8 cellular contexts compared by ENCODE assay signal in the genomic region with DNA sequence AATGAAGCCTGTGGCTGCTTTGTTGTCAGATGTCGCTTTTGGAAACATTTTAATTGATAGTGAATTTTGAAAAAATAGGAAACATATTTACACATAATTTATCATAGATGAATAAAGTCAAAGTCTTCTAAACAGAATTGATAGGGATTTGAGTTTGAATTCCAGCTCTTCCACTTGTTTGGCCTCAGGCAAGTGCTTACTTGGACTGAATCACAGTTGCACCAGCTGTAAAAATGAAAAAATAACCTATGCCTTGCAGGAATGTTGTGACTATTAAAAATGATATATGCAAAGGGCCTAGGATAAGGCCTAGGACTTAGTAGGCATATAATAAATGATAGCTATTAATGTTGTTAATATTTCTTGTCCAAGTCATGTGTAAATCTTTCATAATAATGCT.
"Had no signal": no experiment of that assay in that cellular context is flagged by ENCODE, and none has a peak within 500 bp of the region (broad histone marks: within the 10 kb centered on the region; RNA-seq: fewer than 3 reads in every experiment).

No MANE protein-coding gene starts in this region.

- H3K4me1 Mint-ChIP-seq: IgD-negative memory B cell had no signal

- H3K4me3 ChIP-seq: GM23248, HAP-1 had no signal

- H3K36me3 Mint-ChIP-seq: IgD-negative memory B cell had no signal

- H3K27ac ChIP-seq: GM23248, HL-60 had no signal

- H3K36me3 ChIP-seq: HAP-1 had no signal

- DNase-seq: GM23248, GOT3, H7, HFFc6, KBM-7 had no signal

- H3K4me3 Mint-ChIP-seq: HFFc6, IgD-negative memory B cell had no signal

- H3K27ac Mint-ChIP-seq: HFFc6, IgD-negative memory B cell had no signal

- H3K27me3 Mint-ChIP-seq: IgD-negative memory B cell had no signal

- H3K9ac ChIP-seq: GM23248 had no signal

- H3K4me1 ChIP-seq: HAP-1 had no signal
